28 cellular contexts compared by ENCODE assay signal in the genomic region with DNA sequence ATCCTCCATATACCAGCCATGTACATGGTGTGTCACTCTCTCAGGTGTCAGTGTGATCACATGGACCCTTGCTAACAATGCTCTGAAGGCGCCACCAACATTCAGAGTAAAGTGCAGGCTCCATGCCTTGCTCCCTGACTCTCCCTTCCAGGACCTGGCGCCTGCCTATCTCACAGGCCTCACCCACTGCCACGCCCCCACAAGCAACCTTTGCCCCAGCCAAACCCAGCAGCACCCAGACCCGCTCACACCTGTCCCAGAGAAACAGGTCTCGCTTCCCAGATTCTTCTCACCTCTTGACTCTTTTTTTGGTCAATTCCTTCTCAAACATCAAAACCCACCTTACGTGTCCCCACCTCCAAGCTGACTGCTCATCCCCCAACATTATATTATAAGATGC. TPM values are rescaled to one million over a fixed set of nuclear protein-coding genes. Genes with fewer than 3 reads are reported as not detected.
A peak's percentile ranks its signal among the peaks of the same experiment; 100 is the strongest.
DNase-seq lines count a peak whose midpoint lies in the region; ATAC-seq and TF ChIP-seq lines count a peak whose summit lies in the region.
"Had no signal": no experiment of that assay in that cellular context is flagged by ENCODE, and none has a peak within 500 bp of the region (broad histone marks: within the 10 kb centered on the region; RNA-seq: fewer than 3 reads in every experiment).

No MANE protein-coding gene starts in this region.

- H3K36me3 ChIP-seq in H7 (replicated peaks; ENCODE audit: control insufficient read depth, insufficient read depth, low read length) (no peaks in the 10 kb centered on the region), body of pancreas (replicated peaks in 1 of 2; ENCODE audit: insufficient read depth in 1 of 2, low read depth in 2 of 2) (no peaks in the 10 kb centered on the region)
- H3K36me3 ChIP-seq: SJSA1, spleen, thoracic aorta had no signal

- H3K27ac ChIP-seq in body of pancreas = peak overlapping the region; percentile 36 to 77 (median 64)
- H3K27ac ChIP-seq: foreskin keratinocyte, SJSA1, spleen, thoracic aorta had no signal

- H3K27ac Mint-ChIP-seq in neural crest cell (ENCODE audit: unreplicated experiment) = peak overlapping the region; percentile 83
- H3K27ac Mint-ChIP-seq in stimulated activated naive CD8-positive, alpha-beta T cell treated with anti-CD3 and anti-CD28 coated beads, Interleukin-15, amount 100 ng/mL, for 72 hours = no peak overlapping the region
- H3K27ac Mint-ChIP-seq: activated CD8-positive, alpha-beta T cell treated with anti-CD3 and anti-CD28 coated beads, Interleukin-2, amount 10 ng/mL, durations not matched to agents 7 days and 5 days; brain; stimulated activated naive B cell treated with anti-CD40 and anti-IgM and Interleukin-4, amounts not matched to agents 10 μg/mL and 1 μg/mL and 100 μg/mL, for 72 hours had no signal

- peak; percentile 94 for ATAC-seq in body of pancreas
- ATAC-seq in stimulated activated naive CD8-positive, alpha-beta T cell treated with anti-CD3 and anti-CD28 coated beads, Interleukin-15, amount 100 ng/mL, for 72 hours = no peak
- no peak for ATAC-seq in GM18867 (IDR thresholded peaks at IDR 0.05; ENCODE audit: unreplicated experiment)
- ATAC-seq: activated CD8-positive, alpha-beta T cell treated with anti-CD3 and anti-CD28 coated beads, Interleukin-2, amount 10 ng/mL, durations not matched to agents 7 days and 5 days; foreskin keratinocyte; stimulated activated naive B cell treated with anti-CD40 and anti-IgM and Interleukin-4, amounts not matched to agents 10 μg/mL and 1 μg/mL and 100 μg/mL, for 72 hours had no signal

- peak; percentile 80 for DNase-seq in H7
- peak; percentile 82 to 89 (median 88) for DNase-seq in body of pancreas
- peak; percentile 77 for DNase-seq in iPS-NIHi7 (ENCODE audit: extremely low spot score)
- DNase-seq in neural crest cell (ENCODE audit: low read depth, low spot score) = no peak
- no peak for DNase-seq in stimulated activated naive CD8-positive, alpha-beta T cell treated with anti-CD3 and anti-CD28 coated beads, Interleukin-15, amount 100 ng/mL, for 72 hours
- no peak for DNase-seq in HPDE6-E6E7 (ENCODE audit: extremely low spot score)
- DNase-seq in stimulated activated CD8-positive, alpha-beta memory T cell treated with anti-CD3 and anti-CD28 coated beads, Interleukin-4, amount 100 ng/mL, for 48 hours = no peak
- DNase-seq: activated CD4-positive, alpha-beta T cell treated with anti-CD3 and anti-CD28 coated beads for 1 hour; activated CD8-positive, alpha-beta T cell treated with anti-CD3 and anti-CD28 coated beads, Interleukin-2, amount 10 ng/mL, durations not matched to agents 7 days and 5 days; activated gamma-delta T cell; C1 segment of cervical spinal cord; effector CD4-positive, alpha-beta T cell; foreskin keratinocyte; hippocampal formation; KG1; naive B cell; NCI-H146; NCI-H69; spleen; stimulated activated CD4-positive, alpha-beta T cell treated with anti-CD3 and anti-CD28 coated beads, Interleukin-2, amount 100 ng/mL, for 48 hours; stimulated activated naive B cell treated with anti-CD40 and anti-IgM and Interleukin-4, amounts not matched to agents 10 μg/mL and 1 μg/mL and 100 μg/mL, for 72 hours had no signal

- 22 to 27% methylated on average over 6 of the region's 6 CpGs for WGBS in body of pancreas, 2 donors

- H3K4me1 Mint-ChIP-seq in neural crest cell = peaks cover 12% of the 10 kb centered on the region
- no peaks in the 10 kb centered on the region for H3K4me1 Mint-ChIP-seq in stimulated activated naive CD8-positive, alpha-beta T cell treated with anti-CD3 and anti-CD28 coated beads, Interleukin-15, amount 100 ng/mL, for 72 hours
- H3K4me1 Mint-ChIP-seq: naive B cell; stimulated activated naive B cell treated with anti-CD40 and anti-IgM and Interleukin-4, amounts not matched to agents 10 μg/mL and 1 μg/mL and 100 μg/mL, for 72 hours had no signal

- H3K9me3 ChIP-seq in body of pancreas = no peaks in the 10 kb centered on the region
- H3K9me3 ChIP-seq: SJSA1, spleen, thoracic aorta had no signal

- peak in 2 of 3 donors; percentile 37 to 50 for TF ChIP-seq POLR2A in body of pancreas (IDR thresholded peaks at IDR 0.05)

- intact Hi-C loops in body of pancreas (cut with DNase I) = no loop called here

- H3K27me3 ChIP-seq in H7 (ENCODE audit: control insufficient read depth, insufficient read depth, low read length) = no peaks in the 10 kb centered on the region
- no peaks in the 10 kb centered on the region for H3K27me3 ChIP-seq in body of pancreas
- H3K27me3 ChIP-seq: foreskin keratinocyte, SJSA1 had no signal

- TF ChIP-seq CTCF in body of pancreas (IDR thresholded peaks at IDR 0.05) = no peak
- TF ChIP-seq CTCF in neural crest cell (conservative IDR thresholded peaks at IDR 0.05) = no peak

- H3K4me3 Mint-ChIP-seq in neural crest cell = no peak overlapping the region
- no peak overlapping the region for H3K4me3 Mint-ChIP-seq in stimulated activated naive CD8-positive, alpha-beta T cell treated with anti-CD3 and anti-CD28 coated beads, Interleukin-15, amount 100 ng/mL, for 72 hours
- H3K4me3 Mint-ChIP-seq: activated CD8-positive, alpha-beta T cell treated with anti-CD3 and anti-CD28 coated beads, Interleukin-2, amount 10 ng/mL, durations not matched to agents 7 days and 5 days; brain; naive B cell; stimulated activated naive B cell treated with anti-CD40 and anti-IgM and Interleukin-4, amounts not matched to agents 10 μg/mL and 1 μg/mL and 100 μg/mL, for 72 hours had no signal

- peaks cover 3% of the 10 kb centered on the region for H3K36me3 Mint-ChIP-seq in neural crest cell (ENCODE audit: low read depth)
- H3K36me3 Mint-ChIP-seq: naive B cell; stimulated activated naive B cell treated with anti-CD40 and anti-IgM and Interleukin-4, amounts not matched to agents 10 μg/mL and 1 μg/mL and 100 μg/mL, for 72 hours had no signal

- peaks cover 4% of the 10 kb centered on the region for H3K27me3 Mint-ChIP-seq in neural crest cell (ENCODE audit: low read depth)
- H3K27me3 Mint-ChIP-seq in stimulated activated naive CD8-positive, alpha-beta T cell treated with anti-CD3 and anti-CD28 coated beads, Interleukin-15, amount 100 ng/mL, for 72 hours = peaks cover 16% of the 10 kb centered on the region

- H3K4me3 ChIP-seq in H7 (ENCODE audit: insufficient read depth, low read depth, low read length) (no peak overlapping the region), body of pancreas (no peak overlapping the region)
- H3K4me3 ChIP-seq: SJSA1, spleen, thoracic aorta had no signal

- peaks cover 25% of the 10 kb centered on the region for H3K4me1 ChIP-seq in body of pancreas
- H3K4me1 ChIP-seq: SJSA1, spleen had no signal

- H3K9me3 Mint-ChIP-seq in neural crest cell = no peaks in the 10 kb centered on the region
- H3K9me3 Mint-ChIP-seq in stimulated activated naive CD8-positive, alpha-beta T cell treated with anti-CD3 and anti-CD28 coated beads, Interleukin-15, amount 100 ng/mL, for 72 hours = peaks cover 0 to 3% of the 10 kb centered on the region in 2 donors

RNA-seq across cellular contexts. Expression of gene KCNK10, which starts 52.3 kb away (rescaled TPM):
- total RNA-seq in H7 (2014; rRNA removed; shearing (Covaris generic)) = 0.03 TPM in 1 of 2 replicates, not detected in the other
- 1 to 10 TPM; 1.6 to 3.3 TPM for total RNA-seq in body of pancreas
- 8.5 and 11.5 TPM in 2 replicates for total RNA-seq in neural crest cell
- total RNA-seq: activated CD8-positive, alpha-beta T cell treated with anti-CD3 and anti-CD28 coated beads, Interleukin-2, amount 10 ng/mL, durations not matched to agents 7 days and 5 days; chondrocyte; lung microvascular endothelial cell; SJSA1; T-helper 1 cell treated with Interleukin-12 subunit alpha and Interleukin-12 subunit beta and Interleukin-4 antibody, amounts not matched to agents 30 ng/mL and 1 ng/mL, for 36 hours; thoracic aorta had no signal

Comparison
In these comparisons a context has a peak if more than half of its experiments do, and no peak if none do; other contexts are left out.
1. DNase-seq: peak in H7 (single experiment), body of pancreas (4 of 4) and iPS-NIHi7 (single experiment); none in neural crest cell (single experiment), stimulated activated naive CD8-positive, alpha-beta T cell treated with anti-CD3 and anti-CD28 coated beads, Interleukin-15, amount 100 ng/mL, for 72 hours (0 of 2), HPDE6-E6E7 (single experiment) and stimulated activated CD8-positive, alpha-beta memory T cell treated with anti-CD3 and anti-CD28 coated beads, Interleukin-4, amount 100 ng/mL, for 48 hours (single experiment).